ENCODE assay signal across 17 cellular contexts in genomic region chrX:97315939-97316338, GRCh38.
DNase-seq lines count a peak whose midpoint lies in the region; ATAC-seq and TF ChIP-seq lines count a peak whose summit lies in the region.
"Had no signal": no experiment of that assay in that cellular context is flagged by ENCODE, and none has a peak within 500 bp of the region (broad histone marks: within the 10 kb centered on the region; RNA-seq: fewer than 3 reads in every experiment).

No MANE protein-coding gene starts in this region.

- H3K27ac ChIP-seq in tibial nerve = no peak overlapping the region
- H3K27ac ChIP-seq: lower lobe of right lung, uterus had no signal

- no peak overlapping the region for H3K4me3 ChIP-seq in AG09309 (ENCODE audit: control insufficient read depth, low read depth, low read length)
- H3K4me3 ChIP-seq in GM12865 (ENCODE audit: low read depth, low read length) = no peak overlapping the region
- H3K4me3 ChIP-seq in fibroblast of villous mesenchyme (ENCODE audit: low read depth, low read length) = no peak overlapping the region
- no peak overlapping the region for H3K4me3 ChIP-seq in tibial nerve
- H3K4me3 ChIP-seq: lower lobe of right lung, uterus had no signal

- H3K36me3 ChIP-seq in tibial nerve = no peaks in the 10 kb centered on the region
- H3K36me3 ChIP-seq: lower lobe of right lung, uterus had no signal

- H3K4me1 ChIP-seq in tibial nerve = no peaks in the 10 kb centered on the region
- H3K4me1 ChIP-seq: lower lobe of right lung, uterus had no signal

- TF ChIP-seq CTCF in AG09309 (IDR thresholded peaks at IDR 0.05; ENCODE audit: control insufficient read depth, insufficient read depth, low read depth, low read length, missing control alignments) (peak; percentile 18), GM12865 (IDR thresholded peaks at IDR 0.05; ENCODE audit: insufficient read depth, low read depth, low read length, missing control alignments) (no peak), fibroblast of villous mesenchyme (IDR thresholded peaks at IDR 0.05; ENCODE audit: insufficient read depth, low read depth, low read length) (peak; percentile 7), GM10266 (IDR thresholded peaks at IDR 0.05; ENCODE audit: control insufficient read depth, insufficient read depth, low read depth, missing control alignments) (no peak), tibial nerve (IDR thresholded peaks at IDR 0.05) (peak in 1 of 5 experiments; percentile 19)

- TF ChIP-seq EP300 in tibial nerve (IDR thresholded peaks at IDR 0.05) = no peak

- TF ChIP-seq POLR2A in tibial nerve (IDR thresholded peaks at IDR 0.05) = no peak

- no peak for ATAC-seq in HG03159 (IDR thresholded peaks at IDR 0.05; ENCODE audit: unreplicated experiment)
- ATAC-seq: lower lobe of right lung had no signal

- WGBS in tibial nerve, 2 donors = 81 to 92% methylated on average over 7 of the region's 7 CpGs

- DNase-seq in AG09309 (ENCODE audit: low read depth) = no peak
- DNase-seq in GM12865 (ENCODE audit: low read depth) = peak; percentile 28
- DNase-seq in OCI-M1 (lab: John Stamatoyannopoulos, UW) = peak; percentile 62
- DNase-seq in fibroblast of villous mesenchyme (ENCODE audit: low read depth) = no peak
- DNase-seq in GM10266 (ENCODE audit: extremely low spot score) = no peak
- no peak for DNase-seq in tibial nerve (ENCODE audit: low spot score in 2 of 2)
- DNase-seq in NCI-H345 treated with DMSO at 0.1 percent for 48 hours (lab: John Stamatoyannopoulos, UW; ENCODE audit: unreplicated experiment) = no peak
- DNase-seq: activated CD4-positive, alpha-beta memory T cell treated with anti-CD3 and anti-CD28 coated beads, Interleukin-2, amount 10 ng/mL, durations not matched to agents 7 days and 5 days; cerebellar nuclear complex; GOT3; lower lobe of right lung; naive B cell; NCI-H1417; NCI-H345; stimulated activated CD4-positive, alpha-beta T cell treated with anti-CD3 and anti-CD28 coated beads, Interleukin-12 subunit alpha, Interleukin-12 subunit beta, amount 100 ng/mL, for 4 hours; uterus had no signal

- H3K27me3 ChIP-seq in tibial nerve = no peaks in the 10 kb centered on the region
- H3K27me3 ChIP-seq: uterus had no signal

- no peaks in the 10 kb centered on the region for H3K9me3 ChIP-seq in tibial nerve
- H3K9me3 ChIP-seq: lower lobe of right lung, uterus had no signal

Comparison
In these comparisons a context has a peak if more than half of its experiments do, and no peak if none do; other contexts are left out.
1. DNase-seq: peak in GM12865 (single experiment) and OCI-M1 (single experiment); none in AG09309 (single experiment), fibroblast of villous mesenchyme (single experiment), GM10266 (single experiment), tibial nerve (0 of 2) and NCI-H345 treated with DMSO at 0.1 percent for 48 hours (single experiment).
2. CTCF ChIP-seq: peak in AG09309 (single experiment) and fibroblast of villous mesenchyme (single experiment); none in GM12865 (single experiment) and GM10266 (single experiment).